ENCODE assay signal across 13 cellular contexts in genomic region chr2:143474568-143474967, GRCh38.
"Had no signal": no experiment of that assay in that cellular context is flagged by ENCODE, and none has a peak within 500 bp of the region (broad histone marks: within the 10 kb centered on the region; RNA-seq: fewer than 3 reads in every experiment).

No MANE protein-coding gene starts in this region.

- H3K4me3 Mint-ChIP-seq: immature natural killer cell; stimulated activated memory B cell treated with anti-CD40 and anti-IgM and Interleukin-4, amounts not matched to agents 10 μg/mL and 1 μg/mL and 100 μg/mL, for 72 hours had no signal

- H3K27me3 Mint-ChIP-seq: stimulated activated memory B cell treated with anti-CD40 and anti-IgM and Interleukin-4, amounts not matched to agents 10 μg/mL and 1 μg/mL and 100 μg/mL, for 72 hours had no signal

- H3K9me3 Mint-ChIP-seq: immature natural killer cell; stimulated activated memory B cell treated with anti-CD40 and anti-IgM and Interleukin-4, amounts not matched to agents 10 μg/mL and 1 μg/mL and 100 μg/mL, for 72 hours had no signal

- ATAC-seq: activated CD4-positive, CD25-positive, alpha-beta regulatory T cell treated with anti-CD3 and anti-CD28 coated beads, Interleukin-2, amount 50 U/mL, for 24 hours; left colon; stimulated activated memory B cell treated with anti-CD40 and anti-IgM and Interleukin-4, amounts not matched to agents 10 μg/mL and 1 μg/mL and 100 μg/mL, for 72 hours had no signal

- H3K27ac ChIP-seq: epithelial cell of prostate had no signal

- H3K9me3 ChIP-seq: neutrophil had no signal

- DNase-seq: activated CD4-positive, alpha-beta T cell treated with anti-CD3 and anti-CD28 coated beads, Interleukin-2, amount 50 U/mL, for 48 hours; activated T-cell treated with anti-CD3 and anti-CD28 coated beads, Interleukin-2, amount 50 U/mL, for 48 hours; caudate nucleus; effector CD8-positive, alpha-beta T cell; immature natural killer cell; left colon; posterior cingulate gyrus; SIG-M5; stimulated activated CD4-positive, alpha-beta T cell treated with anti-CD3 and anti-CD28 coated beads, Interleukin-1b, Interleukin-23, amount 100 ng/mL, for 48 hours had no signal

- H3K27me3 ChIP-seq: neutrophil had no signal
